In the genomic region with DNA sequence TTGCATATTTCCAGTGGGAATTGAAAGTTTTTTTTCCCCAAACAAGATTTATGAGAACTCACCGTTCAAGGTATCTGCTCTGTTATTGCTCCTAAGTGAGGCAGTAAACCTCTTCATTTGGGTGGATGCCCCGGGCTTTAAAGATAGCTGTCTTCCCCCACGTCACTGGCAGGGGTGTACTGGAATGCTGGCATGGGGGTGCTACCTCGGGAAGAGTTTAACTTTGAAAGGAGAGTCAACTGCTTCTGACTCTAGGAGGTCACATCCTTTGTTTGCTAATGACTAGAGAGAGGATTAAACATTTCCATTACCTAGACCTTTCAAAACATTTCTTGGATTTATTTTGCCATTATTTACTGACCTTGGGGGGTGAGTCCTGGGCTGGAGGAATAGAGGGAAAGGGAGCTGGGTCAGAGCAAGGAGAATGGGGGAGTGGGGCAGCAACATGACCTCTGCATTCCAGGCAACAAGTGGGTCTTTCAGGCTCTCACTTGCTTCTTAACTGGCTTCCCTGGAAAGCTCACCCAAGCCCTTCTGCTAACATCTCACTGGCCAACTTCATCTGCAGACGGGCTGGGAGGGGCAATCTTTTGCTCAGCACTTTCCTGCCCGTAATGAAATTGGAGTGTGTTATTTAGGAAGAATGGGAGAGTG, we compare ENCODE assay signal across 15 cellular contexts.
DNase-seq lines count a peak whose midpoint lies in the region; TF ChIP-seq lines count a peak whose summit lies in the region.
"Had no signal": no experiment of that assay in that cellular context is flagged by ENCODE, and none has a peak within 500 bp of the region (broad histone marks: within the 10 kb centered on the region; RNA-seq: fewer than 3 reads in every experiment).

No MANE protein-coding gene starts in this region.

- H3K27ac ChIP-seq in H9 (ENCODE audit: insufficient read length, low read depth, low read length) (no peak overlapping the region), GM23248 (no peak overlapping the region), OCI-LY7 (ENCODE audit: low read depth, low read length, poor library complexity, severe bottlenecking) (no peak overlapping the region), testis (no peak overlapping the region)
- H3K27ac ChIP-seq: BLaER1 treated with 17β-estradiol and CSF1 and Interleukin-3, amounts not matched to agents 10 nM and 100 nM; KMS-11 had no signal

- H3F3A ChIP-seq in GM23248 (ENCODE audit: insufficient read depth): 0 out of 2 replicates have a peak, but pooled peaks cover 6% of the 10 kb centered on the region

- H3K27ac Mint-ChIP-seq in H9: peak overlapping the region; percentile 17 to 96 (median 25); a peak in 4 of 7 replicates
- H3K27ac Mint-ChIP-seq: CD4-positive, alpha-beta T cell; HFFc6 had no signal

- H3K9me2 ChIP-seq in GM23248 (ENCODE audit: insufficient read depth) (no peaks in the 10 kb centered on the region), OCI-LY7 (ENCODE audit: insufficient read depth, low read length) (no peaks in the 10 kb centered on the region)

- CTCF ChIA-PET in OCI-LY7 (lab: Charles Lee; ENCODE audit: unreplicated experiment): no interaction called here

- H3K23me2 ChIP-seq in H9 (ENCODE audit: insufficient read length, low read depth, low read length, poor library complexity, severe bottlenecking): no peaks in the 10 kb centered on the region

- no peak overlapping the region for H3K56ac ChIP-seq in H9 (ENCODE audit: insufficient read length, low read depth, low read length)

- H3K9ac ChIP-seq in H9 (ENCODE audit: extremely low read depth, insufficient read length, low read length): no peak overlapping the region
- H3K9ac ChIP-seq in NT2/D1 (ENCODE audit: insufficient read length, low read depth): no peak overlapping the region
- H3K9ac ChIP-seq in GM23248: no peak overlapping the region
- H3K9ac ChIP-seq: BLaER1 treated with 17β-estradiol and CSF1 and Interleukin-3, amounts not matched to agents 10 nM and 100 nM; KMS-11 had no signal

- H2BK5ac ChIP-seq in H9 (ENCODE audit: insufficient read length, low read length): no peak overlapping the region

- H3K4ac ChIP-seq in H9 (ENCODE audit: low read depth, low read length): no peak overlapping the region

- no peak overlapping the region for H3T11ph ChIP-seq in H9 (ENCODE audit: low read length)

- no peak overlapping the region for H2AFZ ChIP-seq in H9 (ENCODE audit: low read length)
- no peak overlapping the region for H2AFZ ChIP-seq in GM23248
- no peak overlapping the region for H2AFZ ChIP-seq in OCI-LY7 (ENCODE audit: low read length)

- in situ Hi-C loops in GM23248 (cut with MboI): no loop called here

- DNase-seq in H9 (no peak), NT2/D1 (ENCODE audit: low read depth, low spot score) (peak; percentile 55), left kidney (ENCODE audit: low read depth, low spot score) (peak; percentile 22), posterior vena cava (ENCODE audit: low spot score) (peak; percentile 36), NCI-H446 (lab: John Stamatoyannopoulos, UW) (no peak), GM23248 (no peak), OCI-LY7 (ENCODE audit: low spot score) (no peak), testis (no peak)
- DNase-seq: ACHN; CD4-positive, alpha-beta T cell; DMS79; HFFc6 had no signal

- TF ChIP-seq CTCF in H9 (conservative IDR thresholded peaks at IDR 0.05) (no peak), OCI-LY7 (conservative IDR thresholded peaks at IDR 0.05; ENCODE audit: low read length) (no peak), testis (IDR thresholded peaks at IDR 0.05) (no peak)

- no peak overlapping the region for H2BK12ac ChIP-seq in H9 (ENCODE audit: insufficient read length, low read depth, low read length)

- H4K20me1 ChIP-seq in H9 (ENCODE audit: control insufficient read depth, insufficient read depth, insufficient read length) (no peaks in the 10 kb centered on the region), GM23248 (ENCODE audit: insufficient read depth) (no peaks in the 10 kb centered on the region), OCI-LY7 (ENCODE audit: insufficient read depth, low read length) (no peaks in the 10 kb centered on the region)
- H4K20me1 ChIP-seq: BLaER1 treated with 17β-estradiol and CSF1 and Interleukin-3, amounts not matched to agents 10 nM and 100 nM had no signal

- H3K4me3 Mint-ChIP-seq in H9: 0 out of 5 replicates have a peak overlapping the region, but pooled peaks of 1 of the 2 experiments have one; percentile 13
- H3K4me3 Mint-ChIP-seq: CD4-positive, alpha-beta T cell; HFFc6 had no signal

- TF ChIP-seq POLR2A in testis (IDR thresholded peaks at IDR 0.05): no peak

- H2BK20ac ChIP-seq in H9 (ENCODE audit: low read depth, low read length, poor library complexity, severe bottlenecking): no peak overlapping the region

- intact Hi-C loops in posterior vena cava (cut with DNase I): no loop called here
- intact Hi-C loops in OCI-LY7 (cut with micrococcal nuclease; ENCODE audit: unreplicated experiment): no loop called here
- intact Hi-C loops in testis (cut with DNase I; ENCODE audit: low total_unique reads): no loop called here

- H3K4me1 ChIP-seq in H9 (ENCODE audit: insufficient read depth, low read length) (peaks cover 3% of the 10 kb centered on the region; the same call in 1 of the 2 replicates), NT2/D1 (ENCODE audit: insufficient read depth, insufficient read length) (peaks cover 2% of the 10 kb centered on the region), GM23248 (ENCODE audit: insufficient read depth) (peaks cover 6% of the 10 kb centered on the region; the same call in 1 of the 2 replicates), OCI-LY7 (ENCODE audit: insufficient read depth, low read length, poor library complexity, severe bottlenecking) (no peaks in the 10 kb centered on the region), testis (no peaks in the 10 kb centered on the region)
- H3K4me1 ChIP-seq: BLaER1 treated with 17β-estradiol and CSF1 and Interleukin-3, amounts not matched to agents 10 nM and 100 nM had no signal

- no peak overlapping the region for H4K91ac ChIP-seq in H9 (ENCODE audit: insufficient read length, low read depth, low read length)

- no CpG with 5 or more reads among the region's 6 CpGs for WGBS in H9 (ENCODE audit: extremely low coverage, insufficient read length, low lambda C conversion rate)
- 2 to 3% methylated on average over 6 of the region's 6 CpGs for WGBS in GM23248 (ENCODE audit: low coverage in 1 of 2, low lambda C conversion rate in 2 of 2, missing lambda C conversion rate in 2 of 2), 2 experiments
- 51 to 55% methylated on average over 6 of the region's 6 CpGs for WGBS in testis, 2 donors

- H3K36me3 ChIP-seq in NT2/D1 (ENCODE audit: insufficient read depth, insufficient read length, low read length): no peaks in the 10 kb centered on the region
- H3K36me3 ChIP-seq in GM23248 (ENCODE audit: low read depth): no peaks in the 10 kb centered on the region
- no peaks in the 10 kb centered on the region for H3K36me3 ChIP-seq in OCI-LY7 (ENCODE audit: insufficient read depth, low read length)
- H3K36me3 ChIP-seq in testis (ENCODE audit: low read depth, missing control alignments): no peaks in the 10 kb centered on the region
- H3K36me3 ChIP-seq: BLaER1 treated with 17β-estradiol and CSF1 and Interleukin-3, amounts not matched to agents 10 nM and 100 nM had no signal

- H4K8ac ChIP-seq in H9 (replicated peaks; ENCODE audit: insufficient read length, low read depth, low read length): no peak overlapping the region

- no peak overlapping the region for H3K23ac ChIP-seq in H9 (ENCODE audit: insufficient read length, low read depth, low read length)

- H3K18ac ChIP-seq in H9 (ENCODE audit: insufficient read length, low read depth, low read length): no peak overlapping the region

- H3K36me3 Mint-ChIP-seq in H9 (ENCODE audit: insufficient read depth in 1 of 3, low read depth in 3 of 3): no peaks in the 10 kb centered on the region; a peak in 1 of 7 replicates

- H2AK5ac ChIP-seq in H9 (ENCODE audit: insufficient read length, low read length): no peak overlapping the region

- no peak overlapping the region for H2BK120ac ChIP-seq in H9 (ENCODE audit: low read depth, low read length, poor library complexity, severe bottlenecking)

- POLR2A ChIA-PET in OCI-LY7 (lab: Charles Lee): no interaction called here

- H3K4me1 Mint-ChIP-seq in H9: peaks cover 41 to 57% of the 10 kb centered on the region in 2 experiments

- H3K4me2 ChIP-seq in H9 (ENCODE audit: insufficient read depth, insufficient read length, low read length): no peak overlapping the region
- H3K4me2 ChIP-seq in GM23248 (ENCODE audit: unreplicated experiment): no peak overlapping the region
- H3K4me2 ChIP-seq in OCI-LY7 (ENCODE audit: low read length): no peak overlapping the region
- H3K4me2 ChIP-seq: BLaER1 treated with 17β-estradiol and CSF1 and Interleukin-3, amounts not matched to agents 10 nM and 100 nM; KMS-11 had no signal

- BruUV-seq in OCI-LY7 (replicated peaks; lab: Mats Ljungman, UMichigan): no TSS peak

- no peaks in the 10 kb centered on the region; the same call in 1 of the 2 replicates for H3K27me3 Mint-ChIP-seq in H9 (ENCODE audit: low read depth)
- H3K27me3 Mint-ChIP-seq: CD4-positive, alpha-beta T cell had no signal

- H4K5ac ChIP-seq in H9 (ENCODE audit: insufficient read length, low read depth, low read length): no peak overlapping the region

- no peak overlapping the region for H3K14ac ChIP-seq in H9 (ENCODE audit: insufficient read depth, low read length)

- H3K79me2 ChIP-seq in H9 (ENCODE audit: insufficient read depth, low read length): no peaks in the 10 kb centered on the region
- H3K79me2 ChIP-seq in GM23248 (ENCODE audit: insufficient read depth): no peaks in the 10 kb centered on the region
- no peaks in the 10 kb centered on the region for H3K79me2 ChIP-seq in OCI-LY7 (ENCODE audit: insufficient read depth, low read depth, low read length)

- peaks cover 0 to 3% of the 10 kb centered on the region in 2 experiments; a peak in 2 of 5 replicates for H3K9me3 Mint-ChIP-seq in H9

- H3K27me3 ChIP-seq in H9 (ENCODE audit: insufficient read depth, low read length): no peaks in the 10 kb centered on the region
- no peaks in the 10 kb centered on the region for H3K27me3 ChIP-seq in NT2/D1 (ENCODE audit: insufficient read depth, insufficient read length)
- H3K27me3 ChIP-seq in GM23248 (replicated peaks; ENCODE audit: insufficient read depth): peaks cover 50% of the 10 kb centered on the region; the same call in 1 of the 2 replicates
- no peaks in the 10 kb centered on the region for H3K27me3 ChIP-seq in testis
- H3K27me3 ChIP-seq: BLaER1 treated with 17β-estradiol and CSF1 and Interleukin-3, amounts not matched to agents 10 nM and 100 nM had no signal

- H3K4me3 ChIP-seq in NT2/D1 (ENCODE audit: insufficient read length, low read depth) (no peak overlapping the region), GM23248 (no peak overlapping the region), OCI-LY7 (ENCODE audit: low read depth, low read length, poor library complexity, severe bottlenecking) (no peak overlapping the region), testis (no peak overlapping the region)
- H3K4me3 ChIP-seq: BLaER1 treated with 17β-estradiol and CSF1 and Interleukin-3, amounts not matched to agents 10 nM and 100 nM; GM12878 had no signal

- no peaks in the 10 kb centered on the region for H3K79me1 ChIP-seq in H9 (ENCODE audit: insufficient read depth, low read depth, low read length, poor library complexity, severe bottlenecking)

- no peak overlapping the region for H2BK15ac ChIP-seq in H9 (ENCODE audit: low read depth, low read length)

- no peaks in the 10 kb centered on the region for H3K9me3 ChIP-seq in H9 (ENCODE audit: control insufficient read depth, low read depth, low read length)
- peaks cover 3% of the 10 kb centered on the region; the same call in 1 of the 2 replicates for H3K9me3 ChIP-seq in NT2/D1 (ENCODE audit: insufficient read depth, low read length)
- no peaks in the 10 kb centered on the region for H3K9me3 ChIP-seq in GM23248 (ENCODE audit: low read depth)
- H3K9me3 ChIP-seq in OCI-LY7 (ENCODE audit: low read length): no peaks in the 10 kb centered on the region; the same call in 1 of the 2 replicates
- no peaks in the 10 kb centered on the region for H3K9me3 ChIP-seq in testis

Comparison
In these comparisons a context has a peak if more than half of its experiments do, and no peak if none do; other contexts are left out.
1. DNase-seq: peak in NT2/D1 (single experiment), left kidney (single experiment) and posterior vena cava (single experiment); none in H9 (single experiment), NCI-H446 (0 of 2), GM23248 (single experiment), OCI-LY7 (single experiment) and testis (single experiment).